In the genomic region with DNA sequence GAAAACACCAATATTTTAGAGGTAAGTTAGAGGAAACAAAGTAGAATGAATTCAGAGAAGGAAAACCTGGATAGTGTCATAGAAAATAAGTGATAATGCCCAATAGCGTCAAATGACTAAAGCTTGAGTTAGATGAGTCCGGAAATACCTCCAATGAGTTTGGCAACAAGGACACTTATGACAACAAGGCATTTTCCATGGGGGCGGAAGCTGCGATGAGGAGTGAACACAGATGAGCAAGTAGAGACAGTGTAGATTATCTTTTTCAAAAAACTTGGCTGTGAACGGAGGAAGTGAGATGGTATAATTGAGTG, we compare ENCODE assay signal across 1 cellular context.
TF ChIP-seq lines count a peak whose summit lies in the region.

No MANE protein-coding gene starts in this region.

TF ChIP-seq in liver, 16 proteins besides CTCF, POLR2A, EP300 and RAD21 (continued from another document):
- no peak for TF ChIP-seq REST (IDR thresholded peaks at IDR 0.05)
